ENCODE assay signal across 2 cellular contexts in genomic region chr1:39959651-39960333, GRCh38.
TF ChIP-seq lines count a peak whose summit lies in the region.

No MANE protein-coding gene starts in this region.

TF ChIP-seq in liver, 16 proteins besides CTCF, POLR2A, EP300 and RAD21:
- peak; percentile 47 for TF ChIP-seq NR2F2 (IDR thresholded peaks at IDR 0.05)
- TF ChIP-seq GABPA (IDR thresholded peaks at IDR 0.05 in 1 of 2, conservative IDR thresholded peaks at IDR 0.05 in 1 of 2): peak in 1 of 2 donors; percentile 24
- no peak for TF ChIP-seq FOXA1 (IDR thresholded peaks at IDR 0.05)
- TF ChIP-seq HNF4A (conservative IDR thresholded peaks at IDR 0.05): peak; percentile 78 to 82
- TF ChIP-seq ZBTB33 (IDR thresholded peaks at IDR 0.05): peak; percentile 22
- peak; percentile 73 for TF ChIP-seq REST (IDR thresholded peaks at IDR 0.05)
- peak; percentile 71 to 84 for TF ChIP-seq RXRA (IDR thresholded peaks at IDR 0.05)
- no peak for TF ChIP-seq TAF1 (conservative IDR thresholded peaks at IDR 0.05)
- TF ChIP-seq MAX (IDR thresholded peaks at IDR 0.05): peak; percentile 54
- peak in 1 of 2 donors; percentile 67 for TF ChIP-seq JUND (IDR thresholded peaks at IDR 0.05)
- peak; percentile 66 for TF ChIP-seq SP1 (IDR thresholded peaks at IDR 0.05)
- peak; percentile 20 for TF ChIP-seq FOXA2 (IDR thresholded peaks at IDR 0.05)
- no peak for TF ChIP-seq YY1 (IDR thresholded peaks at IDR 0.05)
- peak; percentile 43 for TF ChIP-seq ATF3 (IDR thresholded peaks at IDR 0.05)
- peak; percentile 54 for TF ChIP-seq HNF4G (IDR thresholded peaks at IDR 0.05)
- peak in 1 of 2 donors; percentile 66 for TF ChIP-seq EGR1 (IDR thresholded peaks at IDR 0.05; ENCODE audit: low read depth in 2 of 2)

TF ChIP-seq in HepG2, 621 proteins besides CTCF, POLR2A, EP300 and RAD21:
- no peak for TF ChIP-seq BRCA1 (CRISPR knock-in tag; IDR thresholded peaks at IDR 0.05)
- no peak for TF ChIP-seq ZNF652 (CRISPR knock-in tag; IDR thresholded peaks at IDR 0.05; ENCODE audit: borderline replicate concordance, low read depth)
- TF ChIP-seq HNF4G (IDR thresholded peaks at IDR 0.05; ENCODE audit: borderline replicate concordance, low read depth, low read length): no peak
- TF ChIP-seq HNF4G (CRISPR knock-in tag; IDR thresholded peaks at IDR 0.05; ENCODE audit: borderline replicate concordance, low read depth): no peak
- no peak for TF ChIP-seq CBX1 (IDR thresholded peaks at IDR 0.05; ENCODE audit: low read depth)
- no peak for TF ChIP-seq ZNF878 (CRISPR knock-in tag; IDR thresholded peaks at IDR 0.05)
